In genomic region chr3:194145702-194146101, GRCh38 we compare ENCODE assay signal across 5 cellular contexts.
"Had no signal": no experiment of that assay in that cellular context is flagged by ENCODE, and none has a peak within 500 bp of the region (broad histone marks: within the 10 kb centered on the region; RNA-seq: fewer than 3 reads in every experiment).

No MANE protein-coding gene starts in this region.

- ATAC-seq: HCT116 had no signal

- DNase-seq: GM23248, GOT3, H7, IMR-90 had no signal
